Comparison of ENCODE assay signal across 8 cellular contexts in genomic region chr12:100200450-100201181, GRCh38. TPM values are rescaled to one million over a fixed set of nuclear protein-coding genes. Genes with fewer than 3 reads are reported as not detected.
DNase-seq lines count a peak whose midpoint lies in the region; ATAC-seq and TF ChIP-seq lines count a peak whose summit lies in the region.

Gene ACTR6 (plus strand): TSS chr12:100200815. CDS start chr12:100200852, 37 bp downstream.

- no peaks in the 10 kb centered on the region for H3K9me3 ChIP-seq in adipocyte (ENCODE audit: control insufficient read depth, low read length)
- no peaks in the 10 kb centered on the region for H3K9me3 ChIP-seq in heart right ventricle

- TF ChIP-seq CTCF in GM12875 (IDR thresholded peaks at IDR 0.05; ENCODE audit: borderline replicate concordance, insufficient read depth, low read depth, low read length) (no peak), heart right ventricle (IDR thresholded peaks at IDR 0.05) (no peak), progenitor cell of endocrine pancreas (IDR thresholded peaks at IDR 0.05; ENCODE audit: unreplicated experiment) (no peak)

- H3K27me3 ChIP-seq in adipocyte (replicated peaks; ENCODE audit: control insufficient read depth, insufficient read depth, low read length) (no peaks in the 10 kb centered on the region), heart right ventricle (no peaks in the 10 kb centered on the region)

- H3K4me1 Mint-ChIP-seq in progenitor cell of endocrine pancreas (ENCODE audit: low read depth): peaks cover 12% of the 10 kb centered on the region

- H3K9me3 Mint-ChIP-seq in progenitor cell of endocrine pancreas (ENCODE audit: low read depth): no peaks in the 10 kb centered on the region

- no peaks in the 10 kb centered on the region for H3K27me3 Mint-ChIP-seq in progenitor cell of endocrine pancreas

- peak; percentile 94 for DNase-seq in NCI-H1436 (lab: John Stamatoyannopoulos, UW)
- peak; percentile 98 for DNase-seq in T follicular helper cell (ENCODE audit: low read depth)
- DNase-seq in adipocyte (ENCODE audit: low read depth): peak; percentile 98
- peak; percentile 93 to 97 for DNase-seq in heart right ventricle
- DNase-seq in progenitor cell of endocrine pancreas (ENCODE audit: low spot score, unreplicated experiment): peak; percentile 77
- DNase-seq in ureter (ENCODE audit: low spot score): peak; percentile 95

- WGBS in heart right ventricle, 2 donors: 0% methylated on average over 38 of the region's 38 CpGs

- H3K36me3 ChIP-seq in adipocyte (ENCODE audit: control insufficient read depth, insufficient read depth, low read length, severe bottlenecking) (peaks cover under 1% of the 10 kb centered on the region), heart right ventricle (peaks cover 0 to 23% (median under 1%) of the 10 kb centered on the region in 9 donors)

- H3K27ac Mint-ChIP-seq in progenitor cell of endocrine pancreas: peak within 1 kb of the TSS; percentile 95

- peak; percentile 91 for ATAC-seq in HG02798 (IDR thresholded peaks at IDR 0.05; ENCODE audit: poor library complexity, unreplicated experiment)
- ATAC-seq in heart right ventricle: peak; percentile 98 to 99 (median 99)

- H3K27ac ChIP-seq in heart right ventricle: peak within 1 kb of the TSS in 9 of 10 donors; percentile 59 to 85 (median 69)

- peak within 1 kb of the TSS; percentile 99 for H3K4me3 Mint-ChIP-seq in progenitor cell of endocrine pancreas (ENCODE audit: low read depth)

- peak within 1 kb of the TSS; percentile 96 for H3K9ac ChIP-seq in adipocyte (ENCODE audit: low read length)

- H3K4me3 ChIP-seq in GM12875 (ENCODE audit: low read depth, low read length) (peak within 1 kb of the TSS; percentile 82), adipocyte (ENCODE audit: low read length) (peak within 1 kb of the TSS; percentile 92), heart right ventricle (peak within 1 kb of the TSS; percentile 60 to 84 (median 72))

- H3K4me1 ChIP-seq in adipocyte (ENCODE audit: control insufficient read depth, insufficient read depth, low read length) (peaks cover 8% of the 10 kb centered on the region), heart right ventricle (peaks cover 0 to 31% (median 20%) of the 10 kb centered on the region in 9 donors)

- intact Hi-C loops in heart right ventricle (cut with DNase I): loop anchor here in 7 of 10 donors (2.0 to 10.0 kb wide), 7 partner anchors 38 to 136 kb away; partner anchors contain the start of genes BLTP3B (in 4 of the 7), DEPDC4 (in 3 of the 7) and SCYL2 (in 3 of the 7)

- H3K36me3 Mint-ChIP-seq in progenitor cell of endocrine pancreas (ENCODE audit: insufficient read depth): peaks cover 2% of the 10 kb centered on the region

RNA-seq across cellular contexts. Expression of gene ACTR6, which starts in this region (rescaled TPM):
- total RNA-seq in heart right ventricle: 10 to 100 TPM; 17.8 to 27.5 (median 19.8) TPM
- polyA plus RNA-seq in heart right ventricle: 10 to 100 TPM in 1 of 2 donors, 1 to 10 TPM in 1; 9.4 to 16.8 TPM
- 22.0 and 29.7 TPM in 2 replicates for total RNA-seq in progenitor cell of endocrine pancreas
- 33.1 TPM for total RNA-seq in ureter

Comparison
In these comparisons a context has a peak if more than half of its experiments do, and no peak if none do; other contexts are left out.
1. Peak in every context shown above with its lines: DNase-seq, ATAC-seq, H3K4me3 ChIP-seq and H3K27ac ChIP-seq.